ENCODE assay signal across 16 cellular contexts in genomic region chr3:43048470-43048869, GRCh38. TPM values are rescaled to one million over a fixed set of nuclear protein-coding genes. Genes with fewer than 3 reads are reported as not detected.
DNase-seq lines count a peak whose midpoint lies in the region; ATAC-seq and TF ChIP-seq lines count a peak whose summit lies in the region.
"Had no signal": no experiment of that assay in that cellular context is flagged by ENCODE, and none has a peak within 500 bp of the region (broad histone marks: within the 10 kb centered on the region; RNA-seq: fewer than 3 reads in every experiment).

No MANE protein-coding gene starts in this region.

- no peaks in the 10 kb centered on the region for H3K36me3 ChIP-seq in esophagus muscularis mucosa
- H3K36me3 ChIP-seq in vagina: peaks cover 0 to 8% of the 10 kb centered on the region in 2 donors

- H3K4me3 Mint-ChIP-seq in activated CD4-positive, alpha-beta T cell treated with anti-CD3 and anti-CD28 coated beads, Interleukin-2, amount 10 ng/mL, durations not matched to agents 24 days and 14 days: no peak overlapping the region
- no peak overlapping the region for H3K4me3 Mint-ChIP-seq in T-helper 17 cell
- H3K4me3 Mint-ChIP-seq: CD4-positive, alpha-beta T cell; GM23338 had no signal

- TF ChIP-seq POLR2A in esophagus muscularis mucosa (IDR thresholded peaks at IDR 0.05; ENCODE audit: low read depth) (no peak), vagina (IDR thresholded peaks at IDR 0.05) (no peak)

- H3K4me1 ChIP-seq in esophagus muscularis mucosa (peaks cover 0 to 3% (median under 1%) of the 10 kb centered on the region in 4 donors), vagina (no peaks in the 10 kb centered on the region)
- H3K4me1 ChIP-seq: A549, Caco-2 had no signal

- peak; percentile 1 for TF ChIP-seq CTCF in GM13976 (IDR thresholded peaks at IDR 0.05; ENCODE audit: borderline replicate concordance, control extremely low read depth, extremely low read depth, insufficient read depth, missing control alignments)
- no peak for TF ChIP-seq CTCF in esophagus muscularis mucosa (IDR thresholded peaks at IDR 0.05)
- TF ChIP-seq CTCF in vagina (IDR thresholded peaks at IDR 0.05): no peak

- H3K4me3 ChIP-seq in esophagus muscularis mucosa (no peak overlapping the region), vagina (no peak overlapping the region)
- H3K4me3 ChIP-seq: A549, GM23338 had no signal

- H3K27ac ChIP-seq in esophagus muscularis mucosa (replicated peaks in 1 of 4) (no peak overlapping the region), vagina (no peak overlapping the region)
- H3K27ac ChIP-seq: 22Rv1, A549, C4-2B, HL-60 had no signal

- intact Hi-C loops in activated CD4-positive, alpha-beta T cell treated with anti-CD3 and anti-CD28 coated beads, Interleukin-2, amount 10 ng/mL, durations not matched to agents 24 days and 14 days (cut with micrococcal nuclease): no loop called here
- intact Hi-C loops in esophagus muscularis mucosa (cut with DNase I): no loop called here
- intact Hi-C loops in vagina (cut with DNase I): no loop called here

- no peaks in the 10 kb centered on the region for H3K27me3 ChIP-seq in esophagus muscularis mucosa
- H3K27me3 ChIP-seq in vagina: no peaks in the 10 kb centered on the region

- peak; percentile 44 for DNase-seq in activated CD4-positive, alpha-beta T cell treated with anti-CD3 and anti-CD28 coated beads, Interleukin-2, amount 10 ng/mL, durations not matched to agents 24 days and 14 days
- DNase-seq in activated CD4-positive, alpha-beta T cell treated with anti-CD3 and anti-CD28 coated beads, Interleukin-2, amount 50 U/mL, for 1 hour: no peak
- DNase-seq in GM13976 (ENCODE audit: low spot score) (no peak), esophagus muscularis mucosa (ENCODE audit: extremely low spot score) (peak; percentile 45), vagina (ENCODE audit: extremely low spot score in 2 of 2) (peak; percentile 55 to 56), T-helper 17 cell (no peak), NCI-H1694 treated with DMSO at 0.1 percent for 48 hours (lab: John Stamatoyannopoulos, UW) (no peak)
- DNase-seq: AML-193; Caco-2; CD4-positive, alpha-beta T cell; HCEC 1CT had no signal

- no peaks in the 10 kb centered on the region for H3K4me1 Mint-ChIP-seq in activated CD4-positive, alpha-beta T cell treated with anti-CD3 and anti-CD28 coated beads, Interleukin-2, amount 10 ng/mL, durations not matched to agents 24 days and 14 days
- H3K4me1 Mint-ChIP-seq in T-helper 17 cell: no peaks in the 10 kb centered on the region
- H3K4me1 Mint-ChIP-seq: GM23338 had no signal

- H3K9me3 ChIP-seq in esophagus muscularis mucosa: peaks cover 0 to 51% (median 26%) of the 10 kb centered on the region in 4 donors
- peaks cover 7% of the 10 kb centered on the region for H3K9me3 ChIP-seq in vagina
- peaks cover 3% of the 10 kb centered on the region for H3K9me3 ChIP-seq in T-helper 17 cell (ENCODE audit: control insufficient read depth, low read length, poor library complexity, severe bottlenecking)
- H3K9me3 ChIP-seq: A549 had no signal

- ATAC-seq in T-helper 17 cell: no peak
- ATAC-seq: A549, GM23338 had no signal

- TF ChIP-seq EP300 in esophagus muscularis mucosa (IDR thresholded peaks at IDR 0.05): no peak

- in situ Hi-C loops in GM13976 (cut with MboI; ENCODE audit: low sequenced_read_pairs, unreplicated experiment): no loop called here

- H3K9me3 Mint-ChIP-seq in activated CD4-positive, alpha-beta T cell treated with anti-CD3 and anti-CD28 coated beads, Interleukin-2, amount 10 ng/mL, durations not matched to agents 24 days and 14 days: peaks cover 35% of the 10 kb centered on the region

- H3K27me3 Mint-ChIP-seq in activated CD4-positive, alpha-beta T cell treated with anti-CD3 and anti-CD28 coated beads, Interleukin-2, amount 10 ng/mL, durations not matched to agents 24 days and 14 days: no peaks in the 10 kb centered on the region
- H3K27me3 Mint-ChIP-seq in T-helper 17 cell: peaks cover 8% of the 10 kb centered on the region
- H3K27me3 Mint-ChIP-seq: CD4-positive, alpha-beta T cell had no signal

- H3K36me3 Mint-ChIP-seq in activated CD4-positive, alpha-beta T cell treated with anti-CD3 and anti-CD28 coated beads, Interleukin-2, amount 10 ng/mL, durations not matched to agents 24 days and 14 days (ENCODE audit: low read depth): no peaks in the 10 kb centered on the region
- peaks cover 2% of the 10 kb centered on the region for H3K36me3 Mint-ChIP-seq in T-helper 17 cell (ENCODE audit: low read depth)

- H3K27ac Mint-ChIP-seq in activated CD4-positive, alpha-beta T cell treated with anti-CD3 and anti-CD28 coated beads, Interleukin-2, amount 10 ng/mL, durations not matched to agents 24 days and 14 days: no peak overlapping the region
- no peak overlapping the region for H3K27ac Mint-ChIP-seq in T-helper 17 cell
- H3K27ac Mint-ChIP-seq: CD4-positive, alpha-beta T cell; GM23338 had no signal

RNA-seq across cellular contexts. Expression of gene POMGNT2, which starts 57.4 kb away (rescaled TPM):
- 8.3 and 8.8 TPM in 2 replicates for total RNA-seq in activated CD4-positive, alpha-beta T cell treated with anti-CD3 and anti-CD28 coated beads, Interleukin-2, amount 10 ng/mL, durations not matched to agents 24 days and 14 days
- total RNA-seq in esophagus muscularis mucosa (10 to 100 TPM; 22.4 to 39.6 (median 31.1) TPM), vagina (26.8 TPM), T-helper 17 cell (1 to 10 TPM; 3.2 to 5.9 TPM)

Comparison
In these comparisons a context has a peak if more than half of its experiments do, and no peak if none do; other contexts are left out.
1. DNase-seq: peak in activated CD4-positive, alpha-beta T cell treated with anti-CD3 and anti-CD28 coated beads, Interleukin-2, amount 10 ng/mL, durations not matched to agents 24 days and 14 days (single experiment), esophagus muscularis mucosa (single experiment) and vagina (2 of 2); none in activated CD4-positive, alpha-beta T cell treated with anti-CD3 and anti-CD28 coated beads, Interleukin-2, amount 50 U/mL, for 1 hour (single experiment), GM13976 (single experiment), T-helper 17 cell (0 of 3) and NCI-H1694 treated with DMSO at 0.1 percent for 48 hours (single experiment).